ENCODE assay signal across 1 cellular context in genomic region chr2:135975702-135976101, GRCh38.
TF ChIP-seq lines count a peak whose summit lies in the region.

No MANE protein-coding gene starts in this region.

TF ChIP-seq in GM12878, 131 proteins besides CTCF, POLR2A, EP300 and RAD21:
- TF ChIP-seq SIN3A (IDR thresholded peaks at IDR 0.05; ENCODE audit: low read depth, low read length): no peak
- TF ChIP-seq ZNF207 (IDR thresholded peaks at IDR 0.05; ENCODE audit: borderline replicate concordance): no peak
- peak; percentile 64 for TF ChIP-seq PBX3 (IDR thresholded peaks at IDR 0.05; ENCODE audit: insufficient replicate concordance, low read depth, low read length)
- TF ChIP-seq PKNOX1 (IDR thresholded peaks at IDR 0.05): peak; percentile 92
- no peak for TF ChIP-seq MXI1 (IDR thresholded peaks at IDR 0.05; ENCODE audit: low read depth, low read length)
